ENCODE assay signal across 8 cellular contexts in the genomic region with DNA sequence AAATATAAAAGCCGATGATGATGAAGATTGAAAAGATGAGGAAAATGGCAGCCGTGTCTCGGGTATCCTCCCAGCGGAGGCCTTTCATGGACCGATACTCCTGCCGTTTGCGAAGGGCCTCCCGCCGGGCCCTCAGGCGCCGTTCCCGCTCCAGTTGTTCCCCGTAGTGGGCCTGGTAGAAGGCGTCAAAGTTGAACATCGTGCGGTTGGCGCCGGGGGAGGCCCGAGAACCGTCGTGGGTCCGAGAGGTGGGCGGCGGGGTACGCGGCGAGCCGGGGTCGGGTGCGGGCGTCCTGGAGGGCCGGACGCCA. TPM values are rescaled to one million over a fixed set of nuclear protein-coding genes. Genes with fewer than 3 reads are reported as not detected.
A peak's percentile ranks its signal among the peaks of the same experiment; 100 is the strongest.
DNase-seq lines count a peak whose midpoint lies in the region; ATAC-seq and TF ChIP-seq lines count a peak whose summit lies in the region.

No MANE protein-coding gene starts in this region.

- peaks cover 5% of the 10 kb centered on the region; the same call in 1 of the 2 replicates for H3K36me3 ChIP-seq in KMS-11 (ENCODE audit: insufficient read depth)

- peak overlapping the region; percentile 85 for H3K27ac ChIP-seq in KMS-11

- peak overlapping the region; percentile 96 for H3K4me2 ChIP-seq in KMS-11

- intact Hi-C loops in dendritic cell treated with granulocyte-macrophage colony-stimulating factor and Interleukin-4, amounts not matched to agents 40 ng/mL and 50 ng/mL, for 4 days (cut with micrococcal nuclease) = loop anchor here (1.0 to 2.0 kb wide), 3 partner anchors 15 to 56 kb away; a partner anchor contains a TSS
- intact Hi-C loops in natural killer cell (cut with micrococcal nuclease) = loop anchor here (1.0 to 5.0 kb wide), 2 partner anchors 35 to 56 kb away; a partner anchor contains a TSS

- no peaks in the 10 kb centered on the region for H4K20me1 ChIP-seq in KMS-11 (ENCODE audit: insufficient read depth)

- H3K4me1 Mint-ChIP-seq in dendritic cell treated with granulocyte-macrophage colony-stimulating factor and Interleukin-4, amounts not matched to agents 40 ng/mL and 50 ng/mL, for 4 days (ENCODE audit: low read depth) = peaks cover 36% of the 10 kb centered on the region
- H3K4me1 Mint-ChIP-seq in natural killer cell = peaks cover 30% of the 10 kb centered on the region in 2 donors

- peaks cover 75% of the 10 kb centered on the region for H3K79me2 ChIP-seq in KMS-11 (ENCODE audit: insufficient read depth, low read depth)

- H3K27ac Mint-ChIP-seq in dendritic cell treated with granulocyte-macrophage colony-stimulating factor and Interleukin-4, amounts not matched to agents 40 ng/mL and 50 ng/mL, for 4 days = peak overlapping the region; percentile 95
- H3K27ac Mint-ChIP-seq in natural killer cell = peak overlapping the region; percentile 94 to 97

- H3K27me3 Mint-ChIP-seq in dendritic cell treated with granulocyte-macrophage colony-stimulating factor and Interleukin-4, amounts not matched to agents 40 ng/mL and 50 ng/mL, for 4 days = no peaks in the 10 kb centered on the region
- H3K27me3 Mint-ChIP-seq in natural killer cell (ENCODE audit: low read depth in 2 of 2) = no peaks in the 10 kb centered on the region

- peaks cover 65% of the 10 kb centered on the region for H3K36me3 Mint-ChIP-seq in dendritic cell treated with granulocyte-macrophage colony-stimulating factor and Interleukin-4, amounts not matched to agents 40 ng/mL and 50 ng/mL, for 4 days (ENCODE audit: low read depth)
- no peaks in the 10 kb centered on the region for H3K36me3 Mint-ChIP-seq in natural killer cell

- H3K4me3 Mint-ChIP-seq in dendritic cell treated with granulocyte-macrophage colony-stimulating factor and Interleukin-4, amounts not matched to agents 40 ng/mL and 50 ng/mL, for 4 days = peak overlapping the region; percentile 94
- H3K4me3 Mint-ChIP-seq in natural killer cell = peak overlapping the region; percentile 99

- H3K4me1 ChIP-seq in KMS-11 (ENCODE audit: low read depth, poor library complexity, severe bottlenecking) = peaks cover 38% of the 10 kb centered on the region

- no peak for DNase-seq in natural killer cell
- DNase-seq in NCI-H146 treated with DMSO at 0.1 percent for 48 hours (lab: John Stamatoyannopoulos, UW; ENCODE audit: unreplicated experiment) = no peak
- DNase-seq in MV-4-11 (lab: John Stamatoyannopoulos, UW) = no peak

- no peaks in the 10 kb centered on the region for H3K27me3 ChIP-seq in KMS-11 (ENCODE audit: insufficient read depth, low read depth)

- no peak overlapping the region for H3K4me3 ChIP-seq in KMS-11 (IDR thresholded peaks at IDR 0.05; ENCODE audit: insufficient read depth, low read depth, low read length)

- TF ChIP-seq CTCF in KMS-11 (conservative IDR thresholded peaks at IDR 0.05; ENCODE audit: low read depth, low read length) (no peak), natural killer cell (IDR thresholded peaks at IDR 0.05) (no peak)

- ATAC-seq in GM18502 (IDR thresholded peaks at IDR 0.05; ENCODE audit: poor library complexity, unreplicated experiment) (peak; percentile 1), natural killer cell (no peak), HG03280 (IDR thresholded peaks at IDR 0.05; ENCODE audit: unreplicated experiment) (no peak), HG02610 (IDR thresholded peaks at IDR 0.05; ENCODE audit: unreplicated experiment) (no peak)

- H2AFZ ChIP-seq in KMS-11 (ENCODE audit: low read depth) = peak overlapping the region; percentile 82

- peak overlapping the region; percentile 98 for H3K9ac ChIP-seq in KMS-11

- no peaks in the 10 kb centered on the region for H3K9me3 Mint-ChIP-seq in dendritic cell treated with granulocyte-macrophage colony-stimulating factor and Interleukin-4, amounts not matched to agents 40 ng/mL and 50 ng/mL, for 4 days
- no peaks in the 10 kb centered on the region for H3K9me3 Mint-ChIP-seq in natural killer cell

RNA-seq across cellular contexts. Expression of a gene that starts 0.6 kb away (rescaled TPM):
- 1 to 10 TPM; 8.7 to 9.9 (median 9.3) TPM for total RNA-seq in natural killer cell

RNA-seq across cellular contexts. Expression of a gene that starts 0.7 kb away (rescaled TPM):
- 100 to 1,000 TPM in 1 of 3 donors, 10 to 100 TPM in 2; 93.1 to 101 (median 94.2) TPM for total RNA-seq in natural killer cell

RNA-seq across cellular contexts. Expression of a gene that starts 15.1 kb away (rescaled TPM):
- total RNA-seq in natural killer cell = under 1 TPM; 0.40 to 0.83 (median 0.48) TPM

RNA-seq across cellular contexts. Expression of a gene that starts 36.8 kb away (rescaled TPM):
- 10 to 100 TPM; 13.2 to 20.4 (median 14.7) TPM for total RNA-seq in natural killer cell

RNA-seq across cellular contexts. Expression of a gene that starts 55.9 kb away (rescaled TPM):
- 10 to 100 TPM; 14.7 to 23.7 (median 20.0) TPM for total RNA-seq in natural killer cell
